In the genomic region with DNA sequence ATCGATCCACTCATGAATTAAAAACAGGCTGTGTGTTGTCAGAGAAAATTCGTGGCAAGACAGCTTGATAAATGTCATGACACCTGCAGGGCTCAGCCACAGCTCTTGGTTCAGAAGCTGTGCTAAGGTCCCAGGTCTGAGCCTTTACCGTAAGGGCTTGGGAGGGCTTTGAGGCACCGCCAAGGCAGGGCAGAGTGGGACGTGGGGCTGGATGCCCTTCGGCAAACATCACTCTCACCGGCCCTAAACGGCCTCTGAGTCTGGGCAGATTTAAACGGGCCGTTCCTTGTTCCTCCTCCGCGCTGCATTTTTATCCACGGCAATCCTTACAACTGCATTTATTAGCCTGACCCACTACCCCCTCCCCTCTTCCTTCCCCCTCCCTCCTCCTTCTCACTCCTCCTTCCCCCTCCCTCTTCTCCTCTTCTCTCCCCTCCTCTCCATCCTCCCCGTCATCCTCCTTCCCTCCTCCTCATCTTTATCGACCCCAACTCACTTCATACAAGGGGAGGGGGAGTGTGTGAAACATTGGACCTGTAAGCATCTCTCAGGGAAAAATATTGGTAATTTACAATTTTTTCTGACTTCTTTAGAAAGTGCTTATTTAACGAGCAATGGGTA, we compare ENCODE assay signal across 9 cellular contexts. TPM values are rescaled to one million over a fixed set of nuclear protein-coding genes. Genes with fewer than 3 reads are reported as not detected.
A peak's percentile ranks its signal among the peaks of the same experiment; 100 is the strongest.
DNase-seq lines count a peak whose midpoint lies in the region; ATAC-seq and TF ChIP-seq lines count a peak whose summit lies in the region.
"Had no signal": no experiment of that assay in that cellular context is flagged by ENCODE, and none has a peak within 500 bp of the region (broad histone marks: within the 10 kb centered on the region; RNA-seq: fewer than 3 reads in every experiment).

No MANE protein-coding gene starts in this region.

- peak overlapping the region; percentile 42 for H3K4me2 ChIP-seq in GM23338

- H3K27ac ChIP-seq in AG04450 (ENCODE audit: low read depth, low read length) = peak overlapping the region; percentile 0
- peak overlapping the region; percentile 88; the same call in 1 of the 2 replicates for H3K27ac ChIP-seq in GM23338 (ENCODE audit: low read depth)

- H3K36me3 ChIP-seq in GM23338 (ENCODE audit: insufficient read depth) = no peaks in the 10 kb centered on the region

- no peaks in the 10 kb centered on the region for H3K79me2 ChIP-seq in GM23338 (replicated peaks; ENCODE audit: insufficient read depth)

- H3F3A ChIP-seq in GM23338 (replicated peaks; ENCODE audit: low read depth) = peaks cover 10% of the 10 kb centered on the region; the same call in 1 of the 2 replicates

- H3K9me2 ChIP-seq in GM23338 (ENCODE audit: insufficient read depth) = no peaks in the 10 kb centered on the region

- H2AFZ ChIP-seq in GM23338 = no peak overlapping the region

- H3K4me3 ChIP-seq in AG04450 (ENCODE audit: low read depth, low read length) (peak overlapping the region; percentile 25), GM23338 (no peak overlapping the region)

- H3K9me3 ChIP-seq in AG04450 (ENCODE audit: control insufficient read depth, insufficient read depth, low read length) = peaks cover 5% of the 10 kb centered on the region; the same call in 1 of the 2 replicates

- H3K9me3 Mint-ChIP-seq in GM23338 (no peaks in the 10 kb centered on the region), brain (no peaks in the 10 kb centered on the region), naive B cell (no peaks in the 10 kb centered on the region)

- POLR2A ChIA-PET in AG04450 (lab: Yijun Ruan, JAX) = interaction anchor here (0.6 to 1.3 kb wide), 3 partner anchors 9 to 73 kb away, joined by 5 to 10 read pairs (median 7); no protein-coding TSS in a partner anchor

- intact Hi-C loops in left colon (cut with DNase I, micrococcal nuclease) = no loop called here

- H3K4me1 ChIP-seq in GM23338 (ENCODE audit: insufficient read depth) = peaks cover 53% of the 10 kb centered on the region

- H3K4me1 Mint-ChIP-seq in GM23338 (peaks cover 66% of the 10 kb centered on the region), brain (peaks cover 90% of the 10 kb centered on the region), naive B cell (peaks cover 45 to 72% (median 61%) of the 10 kb centered on the region in 3 donors)

- no peaks in the 10 kb centered on the region for H3K27me3 ChIP-seq in AG04450 (ENCODE audit: control insufficient read depth, insufficient read depth, low read length)
- H3K27me3 ChIP-seq in GM23338 (ENCODE audit: insufficient read depth) = no peaks in the 10 kb centered on the region

- no peaks in the 10 kb centered on the region for H4K20me1 ChIP-seq in GM23338 (replicated peaks; ENCODE audit: insufficient read depth)

- DNase-seq in AG04450 (ENCODE audit: low read depth, low spot score) = no peak
- peak; percentile 44 for DNase-seq in GM23338 (ENCODE audit: low spot score)
- no peak for DNase-seq in naive B cell
- DNase-seq in retina = no peak
- DNase-seq in KG1 (lab: John Stamatoyannopoulos, UW) = no peak
- DNase-seq in left colon = no peak
- DNase-seq: anterior cingulate cortex had no signal

- H3K4me3 Mint-ChIP-seq in GM23338 (peak overlapping the region; percentile 12; the same call in 1 of the 3 replicates), brain (peak overlapping the region in 2 of 5 experiments; percentile 29 to 51), naive B cell (peak overlapping the region in 5 of 8 donors; percentile 15 to 63 (median 15))

- CTCF ChIA-PET in AG04450 (lab: Charles Lee) = interaction anchor here (2.9 kb wide), 1 partner anchor 98 kb away, joined by 18 read pairs; no protein-coding TSS in a partner anchor

- H3K36me3 Mint-ChIP-seq in GM23338 (ENCODE audit: low read depth) (peaks cover 7% of the 10 kb centered on the region), brain (no peaks in the 10 kb centered on the region), naive B cell (peaks cover under 1 to 4% of the 10 kb centered on the region in 2 donors)

- TF ChIP-seq CTCF in AG04450 (IDR thresholded peaks at IDR 0.05; ENCODE audit: low read depth, low read length) (no peak), GM23338 (conservative IDR thresholded peaks at IDR 0.05; ENCODE audit: low read depth in 2 of 2) (no peak), brain (conservative IDR thresholded peaks at IDR 0.05) (no peak)

- ATAC-seq in GM23338 (peak; percentile 35), naive B cell (ENCODE audit: low read depth in 2 of 2) (no peak), left colon (no peak), GM18502 (IDR thresholded peaks at IDR 0.05; ENCODE audit: poor library complexity, unreplicated experiment) (no peak)

- H3K27ac Mint-ChIP-seq in GM23338 = no peak overlapping the region
- H3K27ac Mint-ChIP-seq in brain = peak overlapping the region in 3 of 5 experiments; percentile 40 to 75 (median 67)
- peak overlapping the region in 5 of 6 donors; percentile 26 to 79 (median 54) for H3K27ac Mint-ChIP-seq in naive B cell

- H3K27me3 Mint-ChIP-seq in GM23338 (ENCODE audit: insufficient read depth, low read depth, poor library complexity) = peaks cover 10% of the 10 kb centered on the region
- peaks cover 10% of the 10 kb centered on the region for H3K27me3 Mint-ChIP-seq in brain
- no peaks in the 10 kb centered on the region for H3K27me3 Mint-ChIP-seq in naive B cell

TF ChIP-seq in GM23338, 12 proteins besides CTCF, POLR2A, EP300 and RAD21:
- no peak for TF ChIP-seq CREB1 (CRISPR knock-in tag; IDR thresholded peaks at IDR 0.05; ENCODE audit: low read depth)
- no peak for TF ChIP-seq ZNF114 (CRISPR knock-in tag; IDR thresholded peaks at IDR 0.05)
- TF ChIP-seq JUNB (IDR thresholded peaks at IDR 0.05; ENCODE audit: unreplicated experiment) = no peak
- TF ChIP-seq NANOG (IDR thresholded peaks at IDR 0.05; ENCODE audit: borderline replicate concordance) = no peak
TF ChIP-seq in GM23338: peak in this region for 0.

RNA-seq across cellular contexts. Expression of a gene that starts 33.9 kb away (rescaled TPM):
- polyA plus RNA-seq in AG04450 (2011; rRNA removed) (4.7 and 5.3 TPM in 2 replicates), GM23338 (2016; fragmentation: Nextera tagmentation; extraction: Ambion mirVana) (14.6 and 18.4 TPM in 2 replicates), brain (ENCODE audit: insufficient read depth, low read depth, low replicate concordance) (8,940 TPM), naive B cell (ENCODE audit: low read depth in 6 of 6) (10 to 100 TPM; 35.4 to 69.2 (median 66.6) TPM)
- 5.9 and 10.9 TPM in 2 replicates for polyA minus RNA-seq in AG04450 (2011; rRNA and poly(A)+ RNA removed)
- total RNA-seq in GM23338 (2014; rRNA removed; shearing (Covaris generic)) = 20.7 and 22.9 TPM in 2 replicates
- 10 to 100 TPM; 48.5 to 51.6 TPM for total RNA-seq in left colon

Comparison
In these comparisons a context has a peak if more than half of its experiments do, and no peak if none do; other contexts are left out.
1. RNA of a gene that starts 33.9 kb away (polyA plus RNA-seq): 8,940 TPM in brain (single experiment); 35.4 to 69.2 TPM in naive B cell, 14.6 to 18.4 TPM in GM23338 and 4.7 to 5.3 TPM in AG04450; every median in the first group is over 100 times any median in the second.